Comparison of ENCODE assay signal across 20 cellular contexts in genomic region chr7:148650232-148650858, GRCh38. TPM values are rescaled to one million over a fixed set of nuclear protein-coding genes. Genes with fewer than 3 reads are reported as not detected.
DNase-seq lines count a peak whose midpoint lies in the region; TF ChIP-seq lines count a peak whose summit lies in the region.
"Had no signal": no experiment of that assay in that cellular context is flagged by ENCODE, and none has a peak within 500 bp of the region (broad histone marks: within the 10 kb centered on the region; RNA-seq: fewer than 3 reads in every experiment).

No MANE protein-coding gene starts in this region.

- H3K27ac Mint-ChIP-seq in chondrocyte (ENCODE audit: unreplicated experiment), result no peak overlapping the region

- peaks cover 9% of the 10 kb centered on the region for H3K27me3 ChIP-seq in smooth muscle cell (ENCODE audit: low read depth)
- H3K27me3 ChIP-seq: brain microvascular endothelial cell had no signal

- H3K4me1 Mint-ChIP-seq in chondrocyte (ENCODE audit: low read depth), result peaks cover 13% of the 10 kb centered on the region

- H3K36me3 Mint-ChIP-seq in chondrocyte (ENCODE audit: low read depth), result no peaks in the 10 kb centered on the region

- peak overlapping the region; percentile 10 for H3K4me2 ChIP-seq in smooth muscle cell

- no peak overlapping the region for H3K27ac ChIP-seq in smooth muscle cell (ENCODE audit: low read depth)
- no peak overlapping the region for H3K27ac ChIP-seq in coronary artery
- H3K27ac ChIP-seq: 22Rv1, brain microvascular endothelial cell, spleen had no signal

- no peak overlapping the region for H3K9ac ChIP-seq in smooth muscle cell (ENCODE audit: low read depth)

- TF ChIP-seq CTCF in fibroblast of mammary gland (conservative IDR thresholded peaks at IDR 0.05; ENCODE audit: control insufficient read depth, insufficient read depth, low read depth, low read length) (no peak), smooth muscle cell (IDR thresholded peaks at IDR 0.05; ENCODE audit: borderline replicate concordance, insufficient read depth, poor library complexity, severe bottlenecking) (no peak), chondrocyte (IDR thresholded peaks at IDR 0.05) (no peak), coronary artery (IDR thresholded peaks at IDR 0.05) (no peak)

- H3K27me3 Mint-ChIP-seq in chondrocyte (ENCODE audit: low read depth), result peaks cover 11% of the 10 kb centered on the region

- H2AFZ ChIP-seq in smooth muscle cell (ENCODE audit: low read depth), result no peak overlapping the region

- no peaks in the 10 kb centered on the region for H3K79me2 ChIP-seq in smooth muscle cell (ENCODE audit: low read depth)

- no peaks in the 10 kb centered on the region for H3F3A ChIP-seq in smooth muscle cell (ENCODE audit: low read depth)

- H3K4me3 Mint-ChIP-seq in chondrocyte (ENCODE audit: unreplicated experiment), result no peak overlapping the region

- no peaks in the 10 kb centered on the region for H3K4me1 ChIP-seq in smooth muscle cell (ENCODE audit: low read depth)
- H3K4me1 ChIP-seq: spleen had no signal

- H4K20me1 ChIP-seq in smooth muscle cell (ENCODE audit: low read depth), result no peaks in the 10 kb centered on the region

- H3K9me3 Mint-ChIP-seq in chondrocyte (ENCODE audit: low read depth), result no peaks in the 10 kb centered on the region

- H3K4me3 ChIP-seq in fibroblast of mammary gland (ENCODE audit: control insufficient read depth, low read depth, low read length) (no peak overlapping the region), smooth muscle cell (no peak overlapping the region), coronary artery (no peak overlapping the region)
- H3K4me3 ChIP-seq: K562, spleen had no signal

- H3K36me3 ChIP-seq in smooth muscle cell (ENCODE audit: low read depth), result no peaks in the 10 kb centered on the region
- H3K36me3 ChIP-seq: brain microvascular endothelial cell, spleen had no signal

- 78% methylated on average over 4 of the region's 4 CpGs for WGBS in smooth muscle cell (ENCODE audit: low lambda C conversion rate)

- peak in 2 of 3 experiments; percentile 31 for DNase-seq in NCI-H1417 (lab: John Stamatoyannopoulos, UW)
- no peak for DNase-seq in NCI-H1417 treated with DMSO at 0.1 percent for 48 hours (lab: John Stamatoyannopoulos, UW)
- peak; percentile 49 for DNase-seq in RPMI7951 (ENCODE audit: low read depth)
- peak; percentile 37 for DNase-seq in fibroblast of mammary gland (ENCODE audit: low read depth)
- DNase-seq in smooth muscle cell (lab: John Stamatoyannopoulos, UW; ENCODE audit: unreplicated experiment), result no peak
- no peak for DNase-seq in chondrocyte (ENCODE audit: low spot score)
- DNase-seq in NCI-H345 treated with DMSO at 0.1 percent for 48 hours (lab: John Stamatoyannopoulos, UW; ENCODE audit: unreplicated experiment), result no peak
- no peak for DNase-seq in coronary artery (ENCODE audit: low spot score)
- DNase-seq: activated CD8-positive, alpha-beta memory T cell treated with anti-CD3 and anti-CD28 coated beads for 24 hours; activated gamma-delta T cell; brain microvascular endothelial cell; mesendoderm; NCI-H187 treated with DMSO at 0.1 percent for 48 hours; NCI-H82; occipital lobe; SHP77 treated with DMSO at 0.1 percent for 48 hours; spleen had no signal

- no peaks in the 10 kb centered on the region for H3K9me3 ChIP-seq in smooth muscle cell (replicated peaks; ENCODE audit: low read depth)
- H3K9me3 ChIP-seq: spleen had no signal

RNA-seq across cellular contexts. Expression of gene CUL1, which starts 48.4 kb away (rescaled TPM):
- total RNA-seq in RPMI7951 (2014; rRNA removed; shearing (Covaris generic)), result 56.3 and 65.1 TPM in 2 replicates
- total RNA-seq in smooth muscle cell (44.8 and 58.1 TPM in 2 replicates), chondrocyte (34.7 to 41.1 TPM (median 39.7 TPM) in 3 replicates)
- 34.3 and 38.2 TPM in 2 replicates for polyA plus RNA-seq in smooth muscle cell

RNA-seq across cellular contexts. Expression of gene C7orf33, which starts 59.8 kb away (rescaled TPM):
- not detected in 2 replicates for total RNA-seq in RPMI7951 (2014; rRNA removed; shearing (Covaris generic))
- total RNA-seq in smooth muscle cell, result not detected in 2 replicates
- polyA plus RNA-seq in smooth muscle cell, result not detected in 2 replicates
- total RNA-seq in chondrocyte, result not detected in 3 replicates
- total RNA-seq: endothelial cell of umbilical vein, K562, occipital lobe, spleen had no signal
- polyA plus RNA-seq: endothelial cell of umbilical vein, spleen had no signal

Comparison
In these comparisons a context has a peak if more than half of its experiments do, and no peak if none do; other contexts are left out.
1. DNase-seq: peak in NCI-H1417 (2 of 3), RPMI7951 (single experiment) and fibroblast of mammary gland (single experiment); none in NCI-H1417 treated with DMSO at 0.1 percent for 48 hours (single experiment), smooth muscle cell (single experiment), chondrocyte (single experiment), NCI-H345 treated with DMSO at 0.1 percent for 48 hours (single experiment) and coronary artery (single experiment).